ENCODE assay signal across 36 cellular contexts in genomic region chr20:24811020-24811419, GRCh38.
"Had no signal": no experiment of that assay in that cellular context is flagged by ENCODE, and none has a peak within 500 bp of the region (broad histone marks: within the 10 kb centered on the region; RNA-seq: fewer than 3 reads in every experiment).

No MANE protein-coding gene starts in this region.

- H3K4me1 Mint-ChIP-seq: activated B cell treated with CpG ODN at 0.5 μM for 24 hours; activated CD4-positive, alpha-beta T cell treated with anti-CD3 and anti-CD28 coated beads, Interleukin-2, amount 10 ng/mL, durations not matched to agents 24 days and 14 days; activated naive CD4-positive, alpha-beta T cell treated with anti-CD3 and anti-CD28 coated beads, Interleukin-2, amount 10 ng/mL, durations not matched to agents 7 days and 5 days; activated naive CD4-positive, alpha-beta T cell treated with anti-CD3 and anti-CD28 coated beads, Interleukin-2, amount 50 U/mL, for 24 hours; activated naive CD8-positive, alpha-beta T cell treated with anti-CD3 and anti-CD28 coated beads, Interleukin-2, amount 50 U/mL, for 24 hours; brain; T-cell; T-helper 17 cell had no signal

- ATAC-seq: activated CD8-positive, alpha-beta T cell treated with anti-CD3 and anti-CD28 coated beads for 36 hours; activated naive CD8-positive, alpha-beta T cell treated with anti-CD3 and anti-CD28 coated beads, Interleukin-2, amount 50 U/mL, for 24 hours; activated T-cell treated with anti-CD3 and anti-CD28 coated beads, Interleukin-2, amount 50 U/mL, for 4 hours; activated T-cell treated with anti-CD3 and anti-CD28 coated beads, Interleukin-2, amount 50 U/mL, for 72 hours; T-cell; T-helper 17 cell had no signal

- H3K9me3 Mint-ChIP-seq: activated B cell treated with CpG ODN at 0.5 μM for 24 hours; activated CD4-positive, alpha-beta T cell treated with anti-CD3 and anti-CD28 coated beads, Interleukin-2, amount 10 ng/mL, durations not matched to agents 24 days and 14 days; activated CD8-positive, alpha-beta T cell treated with anti-CD3 and anti-CD28 coated beads for 36 hours; activated naive CD4-positive, alpha-beta T cell treated with anti-CD3 and anti-CD28 coated beads, Interleukin-2, amount 50 U/mL, for 24 hours; activated naive CD8-positive, alpha-beta T cell treated with anti-CD3 and anti-CD28 coated beads, Interleukin-2, amount 50 U/mL, for 24 hours; activated T-cell treated with anti-CD3 and anti-CD28 coated beads, Interleukin-2, amount 50 U/mL, for 4 hours; activated T-helper 1 cell treated with anti-CD3 and anti-CD28 coated beads, Interleukin-12 subunit alpha, Interleukin-12 subunit beta, Interleukin-2, Interleukin-4 antibody, amounts not matched to agents 30 ng/mL and 10 ng/mL and 1 ng/mL, durations not matched to agents 14 hours and 24 hours and 36 hours; activated T-helper 2 cell treated with anti-CD3 and anti-CD28 coated beads, Interferon-gamma antibody, Interleukin-2, Interleukin-4, amounts not matched to agents 10 μg/mL and 5 μg/mL and 100 μg/mL, durations not matched to agents 14 hours and 24 hours and 36 hours; brain had no signal

- H3K4me1 ChIP-seq: ascending aorta had no signal

- H3K4me3 Mint-ChIP-seq: activated B cell treated with CpG ODN at 0.5 μM for 24 hours; activated CD4-positive, alpha-beta memory T cell treated with anti-CD3 and anti-CD28 coated beads for 36 hours; activated CD4-positive, alpha-beta T cell treated with anti-CD3 and anti-CD28 coated beads, Interleukin-2, amount 10 ng/mL, durations not matched to agents 24 days and 14 days; activated CD8-positive, alpha-beta T cell treated with anti-CD3 and anti-CD28 coated beads for 36 hours; activated naive CD4-positive, alpha-beta T cell treated with anti-CD3 and anti-CD28 coated beads, Interleukin-2, amount 10 ng/mL, durations not matched to agents 7 days and 5 days; activated naive CD4-positive, alpha-beta T cell treated with anti-CD3 and anti-CD28 coated beads, Interleukin-2, amount 50 U/mL, for 24 hours; activated naive CD8-positive, alpha-beta T cell; activated naive CD8-positive, alpha-beta T cell treated with anti-CD3 and anti-CD28 coated beads, Interleukin-2, amount 10 ng/mL, durations not matched to agents 7 days and 5 days; activated naive CD8-positive, alpha-beta T cell treated with anti-CD3 and anti-CD28 coated beads, Interleukin-2, amount 50 U/mL, for 24 hours; activated T-cell treated with anti-CD3 and anti-CD28 coated beads, Interleukin-2, amount 50 U/mL, for 4 hours; activated T-cell treated with anti-CD3 and anti-CD28 coated beads, Interleukin-2, amount 50 U/mL, for 72 hours; activated T-helper 1 cell treated with anti-CD3 and anti-CD28 coated beads, Interleukin-12 subunit alpha, Interleukin-12 subunit beta, Interleukin-2, Interleukin-4 antibody, amounts not matched to agents 30 ng/mL and 10 ng/mL and 1 ng/mL, durations not matched to agents 14 hours and 24 hours and 36 hours; brain; central memory CD8-positive, alpha-beta T cell; T-cell; T-helper 17 cell had no signal

- H3K36me3 Mint-ChIP-seq: activated CD4-positive, alpha-beta memory T cell treated with anti-CD3 and anti-CD28 coated beads for 36 hours; activated naive CD4-positive, alpha-beta T cell treated with anti-CD3 and anti-CD28 coated beads, Interleukin-2, amount 10 ng/mL, durations not matched to agents 7 days and 5 days; activated naive CD4-positive, alpha-beta T cell treated with anti-CD3 and anti-CD28 coated beads, Interleukin-2, amount 50 U/mL, for 24 hours; activated naive CD8-positive, alpha-beta T cell; activated naive CD8-positive, alpha-beta T cell treated with anti-CD3 and anti-CD28 coated beads, Interleukin-2, amount 10 ng/mL, durations not matched to agents 7 days and 5 days; brain; T-cell had no signal

- H3K27me3 ChIP-seq: ascending aorta, cardiac muscle cell had no signal

- H3K27ac ChIP-seq: ascending aorta, cardiac muscle cell, VCaP had no signal

- DNase-seq: activated B cell treated with CpG ODN at 0.5 μM for 24 hours; activated CD4-positive, alpha-beta memory T cell treated with anti-CD3 and anti-CD28 coated beads for 36 hours; activated CD4-positive, alpha-beta T cell treated with anti-CD3 and anti-CD28 coated beads for 4 hours; activated CD4-positive, alpha-beta T cell treated with anti-CD3 and anti-CD28 coated beads, Interleukin-2, amount 10 ng/mL, durations not matched to agents 24 days and 14 days; activated CD4-positive, alpha-beta T cell treated with anti-CD3 and anti-CD28 coated beads, Interleukin-2, amount 50 U/mL, for 1 hour; activated CD4-positive, alpha-beta T cell treated with anti-CD3 and anti-CD28 coated beads, Interleukin-2, amount 50 U/mL, for 4 hours; activated CD4-positive, CD25-positive, alpha-beta regulatory T cell treated with anti-CD3 and anti-CD28 coated beads, Interleukin-2, amount 50 U/mL, for 72 hours; activated CD8-positive, alpha-beta memory T cell treated with anti-CD3 and anti-CD28 coated beads, Interleukin-2, amount 50 U/mL, for 4 hours; activated CD8-positive, alpha-beta T cell treated with anti-CD3 and anti-CD28 coated beads for 36 hours; activated effector memory CD4-positive, alpha-beta T cell treated with Interleukin-2 at 50 U/mL for 16 hours; activated gamma-delta T cell; activated naive CD4-positive, alpha-beta T cell treated with anti-CD3 and anti-CD28 coated beads, Interleukin-2, amount 10 ng/mL, durations not matched to agents 7 days and 5 days; activated naive CD4-positive, alpha-beta T cell treated with Interleukin-2 at 50 U/mL for 16 hours; activated naive CD8-positive, alpha-beta T cell treated with anti-CD3 and anti-CD28 coated beads, Interleukin-2, amount 10 ng/mL, durations not matched to agents 7 days and 5 days; activated naive CD8-positive, alpha-beta T cell treated with anti-CD3 and anti-CD28 coated beads, Interleukin-2, amount 50 U/mL, for 24 hours; activated T-cell treated with anti-CD3 and anti-CD28 coated beads for 4 hours; activated T-cell treated with anti-CD3 and anti-CD28 coated beads, Interleukin-2, amount 50 U/mL, for 1 hour; activated T-cell treated with anti-CD3 and anti-CD28 coated beads, Interleukin-2, amount 50 U/mL, for 4 hours; activated T-cell treated with anti-CD3 and anti-CD28 coated beads, Interleukin-2, amount 50 U/mL, for 72 hours; amygdala; anterior cingulate cortex; caudate nucleus; cerebellar nuclear complex; T-cell; T-helper 17 cell; T1000 had no signal

- H3K27ac Mint-ChIP-seq: activated B cell treated with CpG ODN at 0.5 μM for 24 hours; activated CD4-positive, alpha-beta memory T cell treated with anti-CD3 and anti-CD28 coated beads for 36 hours; activated CD4-positive, alpha-beta T cell treated with anti-CD3 and anti-CD28 coated beads, Interleukin-2, amount 10 ng/mL, durations not matched to agents 24 days and 14 days; activated CD8-positive, alpha-beta T cell treated with anti-CD3 and anti-CD28 coated beads for 36 hours; activated naive CD4-positive, alpha-beta T cell treated with anti-CD3 and anti-CD28 coated beads, Interleukin-2, amount 10 ng/mL, durations not matched to agents 7 days and 5 days; activated naive CD4-positive, alpha-beta T cell treated with anti-CD3 and anti-CD28 coated beads, Interleukin-2, amount 50 U/mL, for 24 hours; activated naive CD8-positive, alpha-beta T cell; activated naive CD8-positive, alpha-beta T cell treated with anti-CD3 and anti-CD28 coated beads, Interleukin-2, amount 10 ng/mL, durations not matched to agents 7 days and 5 days; activated naive CD8-positive, alpha-beta T cell treated with anti-CD3 and anti-CD28 coated beads, Interleukin-2, amount 50 U/mL, for 24 hours; activated T-cell treated with anti-CD3 and anti-CD28 coated beads, Interleukin-2, amount 50 U/mL, for 72 hours; activated T-helper 1 cell treated with anti-CD3 and anti-CD28 coated beads, Interleukin-12 subunit alpha, Interleukin-12 subunit beta, Interleukin-2, Interleukin-4 antibody, amounts not matched to agents 30 ng/mL and 10 ng/mL and 1 ng/mL, durations not matched to agents 14 hours and 24 hours and 36 hours; activated T-helper 2 cell treated with anti-CD3 and anti-CD28 coated beads, Interferon-gamma antibody, Interleukin-2, Interleukin-4, amounts not matched to agents 10 μg/mL and 5 μg/mL and 100 μg/mL, durations not matched to agents 14 hours and 24 hours and 36 hours; brain; T-cell; T-helper 17 cell had no signal

- H3K27me3 Mint-ChIP-seq: activated CD4-positive, alpha-beta T cell treated with anti-CD3 and anti-CD28 coated beads, Interleukin-2, amount 10 ng/mL, durations not matched to agents 24 days and 14 days; activated CD8-positive, alpha-beta T cell treated with anti-CD3 and anti-CD28 coated beads for 36 hours; activated naive CD8-positive, alpha-beta T cell had no signal

- H3K4me3 ChIP-seq: ascending aorta, cardiac muscle cell had no signal

- FAIRE-seq: bronchial epithelial cell had no signal

- H3K36me3 ChIP-seq: ascending aorta, cardiac muscle cell had no signal

- H3K9me3 ChIP-seq: ascending aorta had no signal
